In genomic region chr7:44881610-44882009, GRCh38 we compare ENCODE assay signal across 8 cellular contexts. TPM values are rescaled to one million over a fixed set of nuclear protein-coding genes. Genes with fewer than 3 reads are reported as not detected.
DNase-seq lines count a peak whose midpoint lies in the region; ATAC-seq lines count a peak whose summit lies in the region.

No MANE protein-coding gene starts in this region.

- peaks cover 49% of the 10 kb centered on the region for H3K36me3 Mint-ChIP-seq in activated naive CD8-positive, alpha-beta T cell treated with anti-CD3 and anti-CD28 coated beads, Interleukin-2, amount 10 ng/mL, durations not matched to agents 7 days and 5 days

- peaks cover 42 to 81% (median 70%) of the 10 kb centered on the region in 11 experiments for H4K20me1 ChIP-seq in BLaER1 treated with 17β-estradiol and CSF1 and Interleukin-3, amounts not matched to agents 10 nM and 100 nM

- H3K9ac ChIP-seq in BLaER1 treated with 17β-estradiol and CSF1 and Interleukin-3, amounts not matched to agents 10 nM and 100 nM = peak overlapping the region; percentile 46 to 99 (median 98); a peak in 21 of 22 replicates
- H3K9ac ChIP-seq in HUES64 (ENCODE audit: low read depth, low read length) (peak overlapping the region; percentile 64), mesendoderm (ENCODE audit: low read length) (peak overlapping the region; percentile 45)

- H2BK120ac ChIP-seq in mesendoderm (ENCODE audit: low read depth, low read length) = no peak overlapping the region

- H3K79me2 ChIP-seq in mesendoderm (ENCODE audit: control insufficient read depth, insufficient read depth, low read length) = peaks cover 34% of the 10 kb centered on the region

- H3K79me1 ChIP-seq in mesendoderm (ENCODE audit: low read length) = peaks cover 19% of the 10 kb centered on the region

- H3K9me3 ChIP-seq in BLaER1 treated with 17β-estradiol and CSF1 and Interleukin-3, amounts not matched to agents 10 nM and 100 nM (replicated peaks in 1 of 11) = peaks cover 0 to 14% (median 0%) of the 10 kb centered on the region in 11 experiments; a peak in 3 of 22 replicates
- H3K9me3 ChIP-seq in HUES64 (ENCODE audit: insufficient read depth, low read depth, low read length) = no peaks in the 10 kb centered on the region

- peaks cover 51 to 68% (median 56%) of the 10 kb centered on the region in 10 experiments for H3K4me1 ChIP-seq in BLaER1 treated with 17β-estradiol and CSF1 and Interleukin-3, amounts not matched to agents 10 nM and 100 nM
- H3K4me1 ChIP-seq in HUES64 (ENCODE audit: insufficient read depth, low read length) (peaks cover 38% of the 10 kb centered on the region), mesendoderm (ENCODE audit: control insufficient read depth, low read depth, low read length) (peaks cover 16% of the 10 kb centered on the region)

- H4K5ac ChIP-seq in mesendoderm (ENCODE audit: low read length) = no peak overlapping the region

- no peak overlapping the region for H3K56ac ChIP-seq in mesendoderm (ENCODE audit: low read length)

- no peak overlapping the region for H2BK5ac ChIP-seq in mesendoderm (ENCODE audit: low read length)

- H3K4me3 ChIP-seq in BLaER1 treated with 17β-estradiol and CSF1 and Interleukin-3, amounts not matched to agents 10 nM and 100 nM = peak overlapping the region; percentile 85 to 98 (median 94)
- H3K4me3 ChIP-seq in HUES64 (ENCODE audit: low read length) (peak overlapping the region; percentile 84), mesendoderm (ENCODE audit: low read length) (peak overlapping the region; percentile 8)

- H3K27me3 ChIP-seq in BLaER1 treated with 17β-estradiol and CSF1 and Interleukin-3, amounts not matched to agents 10 nM and 100 nM = no peaks in the 10 kb centered on the region
- no peaks in the 10 kb centered on the region for H3K27me3 ChIP-seq in HUES64 (ENCODE audit: insufficient read depth, low read length)
- H3K27me3 ChIP-seq in mesendoderm (ENCODE audit: insufficient read depth, low read length, poor library complexity) = no peaks in the 10 kb centered on the region

- POLR2A ChIA-PET in activated naive CD8-positive, alpha-beta T cell treated with anti-CD3 and anti-CD28 coated beads, Interleukin-2, amount 10 ng/mL, durations not matched to agents 7 days and 5 days (lab: Charles Lee) = interaction anchor here (0.6 to 4.0 kb wide), 11 partner anchors 9 to 99 kb away, joined by 3 to 27 read pairs (median 3); partner anchors contain the start of genes H2AZ2 and MYO1G

- no peak overlapping the region for H3K23ac ChIP-seq in mesendoderm (ENCODE audit: low read length)

- H3K9me3 Mint-ChIP-seq in activated naive CD8-positive, alpha-beta T cell treated with anti-CD3 and anti-CD28 coated beads, Interleukin-2, amount 10 ng/mL, durations not matched to agents 7 days and 5 days = no peaks in the 10 kb centered on the region

- peak overlapping the region; percentile 83 for H3K4me3 Mint-ChIP-seq in activated naive CD8-positive, alpha-beta T cell treated with anti-CD3 and anti-CD28 coated beads, Interleukin-2, amount 10 ng/mL, durations not matched to agents 7 days and 5 days

- DNase-seq in activated naive CD8-positive, alpha-beta T cell treated with anti-CD3 and anti-CD28 coated beads, Interleukin-2, amount 10 ng/mL, durations not matched to agents 7 days and 5 days = no peak
- DNase-seq in mesendoderm (no peak), COLO829 (ENCODE audit: low spot score) (no peak), superior temporal gyrus (ENCODE audit: extremely low spot score) (no peak), HT-29 (ENCODE audit: low spot score) (no peak)

- H3K4me2 ChIP-seq in BLaER1 treated with 17β-estradiol and CSF1 and Interleukin-3, amounts not matched to agents 10 nM and 100 nM = peak overlapping the region; percentile 86 to 98 (median 94)
- H3K4me2 ChIP-seq in mesendoderm (ENCODE audit: low read length) = peak overlapping the region; percentile 30

- H4K8ac ChIP-seq in mesendoderm (ENCODE audit: low read depth, low read length) = no peak overlapping the region

- H3K27me3 Mint-ChIP-seq in activated naive CD8-positive, alpha-beta T cell treated with anti-CD3 and anti-CD28 coated beads, Interleukin-2, amount 10 ng/mL, durations not matched to agents 7 days and 5 days = no peaks in the 10 kb centered on the region

- peaks cover 13 to 67% (median 33%) of the 10 kb centered on the region in 11 experiments; a peak in 18 of 22 replicates for H3K36me3 ChIP-seq in BLaER1 treated with 17β-estradiol and CSF1 and Interleukin-3, amounts not matched to agents 10 nM and 100 nM
- peaks cover 43% of the 10 kb centered on the region for H3K36me3 ChIP-seq in HUES64 (ENCODE audit: insufficient read depth, low read length)
- no peaks in the 10 kb centered on the region for H3K36me3 ChIP-seq in mesendoderm (ENCODE audit: control insufficient read depth, insufficient read depth, low read length)

- peak overlapping the region; percentile 65 for H3K27ac Mint-ChIP-seq in activated naive CD8-positive, alpha-beta T cell treated with anti-CD3 and anti-CD28 coated beads, Interleukin-2, amount 10 ng/mL, durations not matched to agents 7 days and 5 days

- H3K27ac ChIP-seq in BLaER1 treated with 17β-estradiol and CSF1 and Interleukin-3, amounts not matched to agents 10 nM and 100 nM = peak overlapping the region in 10 of 11 experiments; percentile 9 to 98 (median 58); a peak in 18 of 22 replicates
- H3K27ac ChIP-seq in HUES64 (ENCODE audit: low read depth, low read length) (peak overlapping the region; percentile 65), mesendoderm (ENCODE audit: low read depth, low read length) (no peak overlapping the region)

- no peak overlapping the region for H2AK5ac ChIP-seq in mesendoderm (ENCODE audit: low read length)

- no peak overlapping the region for H2BK15ac ChIP-seq in mesendoderm (replicated peaks; ENCODE audit: low read depth)

- no peak overlapping the region for H3K4ac ChIP-seq in mesendoderm (ENCODE audit: low read depth, low read length)

- H3K4me1 Mint-ChIP-seq in activated naive CD8-positive, alpha-beta T cell treated with anti-CD3 and anti-CD28 coated beads, Interleukin-2, amount 10 ng/mL, durations not matched to agents 7 days and 5 days = peaks cover 55% of the 10 kb centered on the region

- no peak overlapping the region for H3K18ac ChIP-seq in mesendoderm (ENCODE audit: low read length)

- no peak for ATAC-seq in activated naive CD8-positive, alpha-beta T cell treated with anti-CD3 and anti-CD28 coated beads, Interleukin-2, amount 10 ng/mL, durations not matched to agents 7 days and 5 days (ENCODE audit: low read depth)
- no peak for ATAC-seq in HG02938 (IDR thresholded peaks at IDR 0.05; ENCODE audit: unreplicated experiment)

RNA-seq across cellular contexts. Expression of gene PURB, which starts 3.7 kb away (rescaled TPM):
- polyA plus RNA-seq in HUES64 (2013, experiment 1 of 2) = 11.5 TPM
- polyA plus RNA-seq in HUES64 (2013, experiment 2 of 2) = 12.6 TPM
- 10 to 100 TPM; 34.8 to 35.6 TPM for total RNA-seq in activated naive CD8-positive, alpha-beta T cell treated with anti-CD3 and anti-CD28 coated beads, Interleukin-2, amount 10 ng/mL, durations not matched to agents 7 days and 5 days
- polyA plus RNA-seq in mesendoderm (2013, experiment 1 of 2) = 10.5 TPM
- 10.2 TPM for polyA plus RNA-seq in mesendoderm (2013, experiment 2 of 2)
- 11.6 and 13.2 TPM in 2 replicates for total RNA-seq in HT-29 (2014; rRNA removed; shearing (Covaris generic))

RNA-seq across cellular contexts. Expression of gene H2AZ2, which starts 33.7 kb away (rescaled TPM):
- 157 TPM for polyA plus RNA-seq in HUES64 (2013, experiment 1 of 2)
- polyA plus RNA-seq in HUES64 (2013, experiment 2 of 2) = 193 TPM
- total RNA-seq in activated naive CD8-positive, alpha-beta T cell treated with anti-CD3 and anti-CD28 coated beads, Interleukin-2, amount 10 ng/mL, durations not matched to agents 7 days and 5 days = 100 to 1,000 TPM; 359 to 368 TPM
- 202 TPM for polyA plus RNA-seq in mesendoderm (2013, experiment 1 of 2)
- 200 TPM for polyA plus RNA-seq in mesendoderm (2013, experiment 2 of 2)
- total RNA-seq in HT-29 (2014; rRNA removed; shearing (Covaris generic)) = 503 and 539 TPM in 2 replicates

Comparison
In these comparisons a context has a peak if more than half of its experiments do, and no peak if none do; other contexts are left out.
1. H3K4me3 ChIP-seq: peak in every context shown above with its lines; median percentile 94 in BLaER1 treated with 17β-estradiol and CSF1 and Interleukin-3, amounts not matched to agents 10 nM and 100 nM; 84 in HUES64; 8 in mesendoderm.
2. H3K9ac ChIP-seq: peak in every context shown above with its lines; median percentile 98 in BLaER1 treated with 17β-estradiol and CSF1 and Interleukin-3, amounts not matched to agents 10 nM and 100 nM; 64 in HUES64; 45 in mesendoderm.